Comparison of ENCODE assay signal across 26 cellular contexts in genomic region chr7:99642099-99642498, GRCh38. TPM values are rescaled to one million over a fixed set of nuclear protein-coding genes. Genes with fewer than 3 reads are reported as not detected.
A peak's percentile ranks its signal among the peaks of the same experiment; 100 is the strongest.
DNase-seq lines count a peak whose midpoint lies in the region; ATAC-seq, FAIRE-seq and TF ChIP-seq lines count a peak whose summit lies in the region.
"Had no signal": no experiment of that assay in that cellular context is flagged by ENCODE, and none has a peak within 500 bp of the region (broad histone marks: within the 10 kb centered on the region; RNA-seq: fewer than 3 reads in every experiment).

No MANE protein-coding gene starts in this region.

- H3K4me3 Mint-ChIP-seq in activated naive CD4-positive, alpha-beta T cell treated with anti-CD3 and anti-CD28 coated beads, Interleukin-2, amount 50 U/mL, for 24 hours: no peak overlapping the region
- no peak overlapping the region for H3K4me3 Mint-ChIP-seq in astrocyte (ENCODE audit: unreplicated experiment)
- H3K4me3 Mint-ChIP-seq in stimulated activated naive CD8-positive, alpha-beta T cell treated with anti-CD3 and anti-CD28 coated beads, Interleukin-15, amount 100 ng/mL, for 72 hours: peak overlapping the region in 1 of 2 donors; percentile 9

- ATAC-seq in stimulated activated naive CD8-positive, alpha-beta T cell treated with anti-CD3 and anti-CD28 coated beads, Interleukin-15, amount 100 ng/mL, for 72 hours: peak; percentile 30
- ATAC-seq in GM18511 (IDR thresholded peaks at IDR 0.05; ENCODE audit: unreplicated experiment): no peak
- ATAC-seq: K562, psoas muscle had no signal

- H3K4me1 Mint-ChIP-seq in activated naive CD4-positive, alpha-beta T cell treated with anti-CD3 and anti-CD28 coated beads, Interleukin-2, amount 50 U/mL, for 24 hours: peaks cover 39% of the 10 kb centered on the region
- peaks cover 5% of the 10 kb centered on the region for H3K4me1 Mint-ChIP-seq in astrocyte (ENCODE audit: low read depth, unreplicated experiment)
- peaks cover 66% of the 10 kb centered on the region for H3K4me1 Mint-ChIP-seq in stimulated activated naive CD8-positive, alpha-beta T cell treated with anti-CD3 and anti-CD28 coated beads, Interleukin-15, amount 100 ng/mL, for 72 hours

- no peak for DNase-seq in activated naive CD4-positive, alpha-beta T cell treated with anti-CD3 and anti-CD28 coated beads, Interleukin-2, amount 50 U/mL, for 16 hours
- DNase-seq in MV-4-11 (lab: John Stamatoyannopoulos, UW) (peak; percentile 48), astrocyte (ENCODE audit: low read depth) (peak; percentile 18), DMS153 (lab: John Stamatoyannopoulos, UW) (no peak), cerebellum (ENCODE audit: low spot score) (no peak)
- DNase-seq in stimulated activated naive CD8-positive, alpha-beta T cell treated with anti-CD3 and anti-CD28 coated beads, Interleukin-15, amount 100 ng/mL, for 72 hours: no peak
- DNase-seq: activated CD4-positive, CD25-positive, alpha-beta regulatory T cell treated with anti-CD3 and anti-CD28 coated beads, Interleukin-2, amount 50 U/mL, for 72 hours; activated gamma-delta T cell treated with Interleukin-2 at 50 U/mL for 16 hours; C1 segment of cervical spinal cord; effector CD4-positive, alpha-beta T cell; erythroblast; HCEC 1CT; NCI-H1048; NCI-H187 treated with DMSO at 0.1 percent for 48 hours; NCI-H2227 treated with DMSO at 0.1 percent for 48 hours; NCI-H748 treated with DMSO at 0.1 percent for 48 hours; psoas muscle; SHP77 had no signal

- H3K27ac ChIP-seq in astrocyte (ENCODE audit: low read depth, low read length): no peak overlapping the region
- H3K27ac ChIP-seq: neutrophil, psoas muscle had no signal

- no peak overlapping the region for H3K4me3 ChIP-seq in astrocyte (ENCODE audit: insufficient read depth, low read depth, low read length)
- H3K4me3 ChIP-seq: K562, psoas muscle had no signal

- no peak for TF ChIP-seq CTCF in astrocyte (IDR thresholded peaks at IDR 0.05; ENCODE audit: insufficient read depth, low read depth, low read length)

- no peaks in the 10 kb centered on the region for H3K36me3 ChIP-seq in astrocyte (ENCODE audit: insufficient read depth, low read length)
- H3K36me3 ChIP-seq: neutrophil had no signal

- no peaks in the 10 kb centered on the region for H3K4me1 ChIP-seq in astrocyte (ENCODE audit: insufficient read depth, low read length)
- H3K4me1 ChIP-seq: psoas muscle had no signal

- H3K9me3 Mint-ChIP-seq in activated naive CD4-positive, alpha-beta T cell treated with anti-CD3 and anti-CD28 coated beads, Interleukin-2, amount 50 U/mL, for 24 hours: no peaks in the 10 kb centered on the region
- H3K9me3 Mint-ChIP-seq in astrocyte (ENCODE audit: unreplicated experiment): peaks cover 2% of the 10 kb centered on the region
- peaks cover 7 to 10% of the 10 kb centered on the region in 2 donors for H3K9me3 Mint-ChIP-seq in stimulated activated naive CD8-positive, alpha-beta T cell treated with anti-CD3 and anti-CD28 coated beads, Interleukin-15, amount 100 ng/mL, for 72 hours

- no peaks in the 10 kb centered on the region for H3K79me2 ChIP-seq in astrocyte (ENCODE audit: insufficient read depth, low read length)

- peaks cover 34% of the 10 kb centered on the region for H3K36me3 Mint-ChIP-seq in activated naive CD4-positive, alpha-beta T cell treated with anti-CD3 and anti-CD28 coated beads, Interleukin-2, amount 50 U/mL, for 24 hours
- H3K36me3 Mint-ChIP-seq in astrocyte (ENCODE audit: low read depth, unreplicated experiment): peaks cover 19% of the 10 kb centered on the region

- H3K9ac ChIP-seq in astrocyte (ENCODE audit: low read length): no peak overlapping the region

- no peaks in the 10 kb centered on the region for H3K27me3 Mint-ChIP-seq in activated naive CD4-positive, alpha-beta T cell treated with anti-CD3 and anti-CD28 coated beads, Interleukin-2, amount 50 U/mL, for 24 hours
- H3K27me3 Mint-ChIP-seq in astrocyte (ENCODE audit: low read depth, unreplicated experiment): no peaks in the 10 kb centered on the region
- no peaks in the 10 kb centered on the region for H3K27me3 Mint-ChIP-seq in stimulated activated naive CD8-positive, alpha-beta T cell treated with anti-CD3 and anti-CD28 coated beads, Interleukin-15, amount 100 ng/mL, for 72 hours

- peak overlapping the region; percentile 68 for H3K27ac Mint-ChIP-seq in activated naive CD4-positive, alpha-beta T cell treated with anti-CD3 and anti-CD28 coated beads, Interleukin-2, amount 50 U/mL, for 24 hours
- H3K27ac Mint-ChIP-seq in astrocyte (ENCODE audit: unreplicated experiment): no peak overlapping the region
- peak overlapping the region in 1 of 2 donors; percentile 4 for H3K27ac Mint-ChIP-seq in stimulated activated naive CD8-positive, alpha-beta T cell treated with anti-CD3 and anti-CD28 coated beads, Interleukin-15, amount 100 ng/mL, for 72 hours

- FAIRE-seq in astrocyte (lab: Jason Lieb, UNC): no peak
- FAIRE-seq: K562, urothelium cell line had no signal

- H4K20me1 ChIP-seq in astrocyte (ENCODE audit: insufficient read depth, low read length): no peaks in the 10 kb centered on the region

- H3K27me3 ChIP-seq in astrocyte (ENCODE audit: insufficient read depth, low read length): no peaks in the 10 kb centered on the region
- H3K27me3 ChIP-seq: neutrophil had no signal

- H2AFZ ChIP-seq in astrocyte (ENCODE audit: low read depth, low read length): no peak overlapping the region

- no peak overlapping the region for H3K4me2 ChIP-seq in astrocyte (ENCODE audit: low read length)

- H3K9me3 ChIP-seq in astrocyte (ENCODE audit: insufficient read depth, low read depth, low read length): no peaks in the 10 kb centered on the region
- H3K9me3 ChIP-seq: neutrophil, psoas muscle had no signal

RNA-seq across cellular contexts. Expression of gene ZSCAN25, which starts 25.4 kb away (rescaled TPM):
- total RNA-seq in astrocyte (13.3 and 14.6 TPM in 2 replicates), cerebellum (20.9 TPM)

RNA-seq across cellular contexts. Expression of gene CYP3A5, which starts 37.7 kb away (rescaled TPM):
- total RNA-seq in astrocyte (0.07 TPM in 1 of 2 replicates, not detected in the other), cerebellum (2.3 TPM)
- total RNA-seq: G401, lung microvascular endothelial cell had no signal

RNA-seq across cellular contexts. Expression of gene TMEM225B, which starts 44.0 kb away (rescaled TPM):
- total RNA-seq in astrocyte (0.23 and 0.43 TPM in 2 replicates), cerebellum (0.27 TPM)
- total RNA-seq: G401, kidney epithelial cell, lung microvascular endothelial cell had no signal

Comparison
In these comparisons a context has a peak if more than half of its experiments do, and no peak if none do; other contexts are left out.
1. DNase-seq: peak in MV-4-11 (single experiment) and astrocyte (single experiment); none in activated naive CD4-positive, alpha-beta T cell treated with anti-CD3 and anti-CD28 coated beads, Interleukin-2, amount 50 U/mL, for 16 hours (single experiment), stimulated activated naive CD8-positive, alpha-beta T cell treated with anti-CD3 and anti-CD28 coated beads, Interleukin-15, amount 100 ng/mL, for 72 hours (0 of 2), DMS153 (single experiment) and cerebellum (single experiment).